30 cellular contexts compared by ENCODE assay signal in genomic region chr1:174830019-174830418, GRCh38.
"Had no signal": no experiment of that assay in that cellular context is flagged by ENCODE, and none has a peak within 500 bp of the region (broad histone marks: within the 10 kb centered on the region; RNA-seq: fewer than 3 reads in every experiment).

No MANE protein-coding gene starts in this region.

- H3K4me3 Mint-ChIP-seq: natural killer cell treated with Interleukin-12 subunit alpha and Interleukin-12 subunit beta and Interleukin-15 and Interleukin-18, amount 100 ng/mL, for 72 hours; nephron progenitor cell; neural crest cell; stimulated activated effector memory CD8-positive, alpha-beta T cell treated with anti-CD3 and anti-CD28 coated beads, Interleukin-12 subunit alpha, Interleukin-12 subunit beta, amount 100 ng/mL, for 72 hours; stimulated activated naive B cell treated with anti-CD40 and anti-IgM and Interleukin-4, amounts not matched to agents 10 μg/mL and 1 μg/mL and 100 μg/mL, for 72 hours; stimulated activated naive CD8-positive, alpha-beta T cell treated with anti-CD3 and anti-CD28 coated beads, Interleukin-15, Interleukin-2, amounts not matched to agents 100 ng/mL and 50 ng/mL, for 24 hours had no signal

- ATAC-seq: natural killer cell treated with Interleukin-12 subunit alpha and Interleukin-12 subunit beta and Interleukin-15 and Interleukin-18, amount 100 ng/mL, for 72 hours; psoas muscle; right cardiac atrium; right lobe of liver; stimulated activated effector memory CD8-positive, alpha-beta T cell treated with anti-CD3 and anti-CD28 coated beads, Interleukin-12 subunit alpha, Interleukin-12 subunit beta, amount 100 ng/mL, for 72 hours; stimulated activated naive B cell treated with anti-CD40 and anti-IgM and Interleukin-4, amounts not matched to agents 10 μg/mL and 1 μg/mL and 100 μg/mL, for 72 hours had no signal

- H3K27me3 Mint-ChIP-seq: natural killer cell treated with Interleukin-12 subunit alpha and Interleukin-12 subunit beta and Interleukin-15 and Interleukin-18, amount 100 ng/mL, for 72 hours; progenitor cell of endocrine pancreas; stimulated activated naive B cell treated with anti-CD40 and anti-IgM and Interleukin-4, amounts not matched to agents 10 μg/mL and 1 μg/mL and 100 μg/mL, for 72 hours; stimulated activated naive CD8-positive, alpha-beta T cell treated with anti-CD3 and anti-CD28 coated beads, Interleukin-15, Interleukin-2, amounts not matched to agents 100 ng/mL and 50 ng/mL, for 24 hours had no signal

- H2AFZ ChIP-seq: parathyroid adenoma had no signal

- H3K9ac ChIP-seq: parathyroid adenoma had no signal

- H3K9me3 ChIP-seq: neutrophil, ovary, psoas muscle, right lobe of liver, sigmoid colon, stomach, thoracic aorta, thyroid gland, tibial nerve, upper lobe of left lung, vagina had no signal

- H3K4me1 ChIP-seq: parathyroid adenoma, psoas muscle, right lobe of liver, sigmoid colon, stomach, thyroid gland, upper lobe of left lung, vagina had no signal

- DNase-seq: nephron progenitor cell; nucleus accumbens; ovary; posterior cingulate gyrus; psoas muscle; right cardiac atrium; right lobe of liver; sigmoid colon; small intestine; stimulated activated CD4-positive, alpha-beta T cell treated with anti-CD3 and anti-CD28 coated beads, Interleukin-15, amount 100 ng/mL, for 24 hours; stimulated activated CD4-positive, alpha-beta T cell treated with anti-CD3 and anti-CD28 coated beads, Interleukin-2, amount 100 ng/mL, for 24 hours; stimulated activated CD4-positive, alpha-beta T cell treated with anti-CD3 and anti-CD28 coated beads, Interleukin-2, amount 100 ng/mL, for 48 hours; stimulated activated CD4-positive, alpha-beta T cell treated with anti-CD3 and anti-CD28 coated beads, Interleukin-4, amount 100 ng/mL, for 24 hours; stimulated activated naive B cell treated with anti-CD40 and anti-IgM and Interleukin-4, amounts not matched to agents 10 μg/mL and 1 μg/mL and 100 μg/mL, for 72 hours; stimulated activated naive CD4-positive, alpha-beta T cell treated with Interleukin-2 at 50 U/mL for 16 hours; stomach; thyroid gland; trophoblast cell; upper lobe of left lung had no signal

- H3K27me3 ChIP-seq: neutrophil, ovary, right lobe of liver, sigmoid colon, stomach, thyroid gland, tibial nerve, upper lobe of left lung, vagina had no signal

- H3K27ac ChIP-seq: neutrophil, ovary, parathyroid adenoma, psoas muscle, right lobe of liver, sigmoid colon, stomach, thoracic aorta, thyroid gland, tibial nerve, upper lobe of left lung, vagina had no signal

- H3K79me2 ChIP-seq: parathyroid adenoma had no signal

- FAIRE-seq: small intestine, urothelium cell line had no signal

- H3K4me1 Mint-ChIP-seq: nephron progenitor cell; neural crest cell; stimulated activated effector memory CD8-positive, alpha-beta T cell treated with anti-CD3 and anti-CD28 coated beads, Interleukin-12 subunit alpha, Interleukin-12 subunit beta, amount 100 ng/mL, for 72 hours had no signal

- H3K4me3 ChIP-seq: ovary, psoas muscle, right lobe of liver, sigmoid colon, stomach, thoracic aorta, thyroid gland, tibial nerve, upper lobe of left lung, vagina had no signal

- H3K36me3 ChIP-seq: neutrophil, ovary, right lobe of liver, sigmoid colon, thoracic aorta, thyroid gland, upper lobe of left lung, vagina had no signal

- H3K36me3 Mint-ChIP-seq: natural killer cell treated with Interleukin-12 subunit alpha and Interleukin-12 subunit beta and Interleukin-15 and Interleukin-18, amount 100 ng/mL, for 72 hours; stimulated activated effector memory CD8-positive, alpha-beta T cell treated with anti-CD3 and anti-CD28 coated beads, Interleukin-12 subunit alpha, Interleukin-12 subunit beta, amount 100 ng/mL, for 72 hours had no signal

- H3K27ac Mint-ChIP-seq: natural killer cell treated with Interleukin-12 subunit alpha and Interleukin-12 subunit beta and Interleukin-15 and Interleukin-18, amount 100 ng/mL, for 72 hours; nephron progenitor cell; progenitor cell of endocrine pancreas; stimulated activated effector memory CD8-positive, alpha-beta T cell treated with anti-CD3 and anti-CD28 coated beads, Interleukin-12 subunit alpha, Interleukin-12 subunit beta, amount 100 ng/mL, for 72 hours; stimulated activated naive B cell treated with anti-CD40 and anti-IgM and Interleukin-4, amounts not matched to agents 10 μg/mL and 1 μg/mL and 100 μg/mL, for 72 hours; stimulated activated naive CD8-positive, alpha-beta T cell treated with anti-CD3 and anti-CD28 coated beads, Interleukin-15, Interleukin-2, amounts not matched to agents 100 ng/mL and 50 ng/mL, for 24 hours had no signal

- H3K9me3 Mint-ChIP-seq: natural killer cell treated with Interleukin-12 subunit alpha and Interleukin-12 subunit beta and Interleukin-15 and Interleukin-18, amount 100 ng/mL, for 72 hours; nephron progenitor cell; neural crest cell; stimulated activated effector memory CD8-positive, alpha-beta T cell treated with anti-CD3 and anti-CD28 coated beads, Interleukin-12 subunit alpha, Interleukin-12 subunit beta, amount 100 ng/mL, for 72 hours; stimulated activated naive B cell treated with anti-CD40 and anti-IgM and Interleukin-4, amounts not matched to agents 10 μg/mL and 1 μg/mL and 100 μg/mL, for 72 hours; stimulated activated naive CD8-positive, alpha-beta T cell treated with anti-CD3 and anti-CD28 coated beads, Interleukin-15, Interleukin-2, amounts not matched to agents 100 ng/mL and 50 ng/mL, for 24 hours had no signal
